In genomic region chr15:49875392-49875791, GRCh38 we compare ENCODE assay signal across 12 cellular contexts.
DNase-seq lines count a peak whose midpoint lies in the region; ATAC-seq and TF ChIP-seq lines count a peak whose summit lies in the region.
"Had no signal": no experiment of that assay in that cellular context is flagged by ENCODE, and none has a peak within 500 bp of the region (broad histone marks: within the 10 kb centered on the region; RNA-seq: fewer than 3 reads in every experiment).

No MANE protein-coding gene starts in this region.

- H3K4me1 Mint-ChIP-seq in type B pancreatic cell (ENCODE audit: unreplicated experiment) = peaks cover 22% of the 10 kb centered on the region

- H3K36me3 Mint-ChIP-seq in type B pancreatic cell = no peaks in the 10 kb centered on the region

- H3K27ac ChIP-seq in heart left ventricle = peak overlapping the region; percentile 29 to 88 (median 78)

- TF ChIP-seq POLR2A in heart left ventricle (IDR thresholded peaks at IDR 0.05) = no peak

- WGBS in heart left ventricle, 4 donors = 86 to 95% (median 94%) methylated on average over 2 of the region's 2 CpGs

- H3K27ac Mint-ChIP-seq in type B pancreatic cell = no peak overlapping the region

- no peaks in the 10 kb centered on the region for H3K27me3 Mint-ChIP-seq in type B pancreatic cell

- H3K4me3 ChIP-seq in heart left ventricle (peak overlapping the region in 2 of 12 donors; percentile 1 to 20), epithelial cell of proximal tubule (ENCODE audit: low read depth, low read length) (no peak overlapping the region)
- H3K4me3 ChIP-seq: upper lobe of left lung had no signal

- intact Hi-C loops in heart left ventricle (cut with DNase I) = loop anchor here in 2 of 10 donors (5.0 to 10.0 kb wide), 2 partner anchors 129 to 253 kb away; partner anchors contain the start of genes DTWD1 (in 1 of the 2) and FAM227B (in 1 of the 2)
- intact Hi-C loops in cardiac septum (cut with DNase I) = no loop called here

- H3K4me1 ChIP-seq in heart left ventricle = peaks cover 0 to 34% (median 5%) of the 10 kb centered on the region in 12 donors
- H3K4me1 ChIP-seq: parathyroid adenoma, upper lobe of left lung had no signal

- ATAC-seq in heart left ventricle = no peak

- H3K9me3 ChIP-seq in heart left ventricle = no peaks in the 10 kb centered on the region
- H3K9me3 ChIP-seq: upper lobe of left lung had no signal

- H3K36me3 ChIP-seq in heart left ventricle = peaks cover 0 to 24% (median 0%) of the 10 kb centered on the region in 9 donors
- H3K36me3 ChIP-seq: upper lobe of left lung had no signal

- H3K4me3 Mint-ChIP-seq in type B pancreatic cell = no peak overlapping the region

- no peak for DNase-seq in heart left ventricle
- no peak for DNase-seq in cardiac septum (ENCODE audit: low spot score)
- DNase-seq in NAMALWA (ENCODE audit: low spot score) = peak; percentile 32
- DNase-seq in epithelial cell of proximal tubule (ENCODE audit: low read depth) = no peak
- DNase-seq in type B pancreatic cell (ENCODE audit: extremely low spot score, unreplicated experiment) = no peak
- DNase-seq in D341Med (ENCODE audit: low spot score) = no peak
- DNase-seq in ecto neural progenitor cell (ENCODE audit: low spot score) = no peak
- no peak for DNase-seq in superior temporal gyrus (ENCODE audit: extremely low spot score)
- DNase-seq: central memory CD4-positive, alpha-beta T cell; NCI-H1930; upper lobe of left lung had no signal

- no peaks in the 10 kb centered on the region for H3K27me3 ChIP-seq in heart left ventricle
- H3K27me3 ChIP-seq: upper lobe of left lung had no signal

- TF ChIP-seq CTCF in heart left ventricle (IDR thresholded peaks at IDR 0.05) (no peak), epithelial cell of proximal tubule (conservative IDR thresholded peaks at IDR 0.05; ENCODE audit: low read depth, low read length) (peak; percentile 45), type B pancreatic cell (conservative IDR thresholded peaks at IDR 0.05) (peak; percentile 41)

- peaks cover 18% of the 10 kb centered on the region for H3K9me3 Mint-ChIP-seq in type B pancreatic cell

Comparison
In these comparisons a context has a peak if more than half of its experiments do, and no peak if none do; other contexts are left out.
1. CTCF ChIP-seq: peak in epithelial cell of proximal tubule (single experiment) and type B pancreatic cell (single experiment); none in heart left ventricle (0 of 12).